25 cellular contexts compared by ENCODE assay signal in genomic region chr22:48474881-48475280, GRCh38.
"Had no signal": no experiment of that assay in that cellular context is flagged by ENCODE, and none has a peak within 500 bp of the region (broad histone marks: within the 10 kb centered on the region; RNA-seq: fewer than 3 reads in every experiment).

No MANE protein-coding gene starts in this region.

- H2AFZ ChIP-seq: parathyroid adenoma had no signal

- H3K27ac Mint-ChIP-seq: activated CD4-positive, alpha-beta memory T cell treated with anti-CD3 and anti-CD28 coated beads, Interleukin-2, amount 10 ng/mL, durations not matched to agents 7 days and 5 days; activated CD4-positive, alpha-beta T cell treated with anti-CD3 and anti-CD28 coated beads, Interleukin-2, amount 10 ng/mL, durations not matched to agents 24 days and 14 days; activated naive CD4-positive, alpha-beta T cell treated with anti-CD3 and anti-CD28 coated beads, Interleukin-2, amount 50 U/mL, for 24 hours; activated naive CD8-positive, alpha-beta T cell treated with anti-CD3 and anti-CD28 coated beads, Interleukin-2, amount 50 U/mL, for 24 hours; activated T-cell treated with anti-CD3 and anti-CD28 coated beads, Interleukin-2, amount 50 U/mL, for 24 hours; mesothelial cell of epicardium; naive B cell; nephron progenitor cell had no signal

- H3K4me3 ChIP-seq: breast epithelium, psoas muscle, smooth muscle cell, testis, transverse colon, uterus had no signal

- H3K27ac ChIP-seq: breast epithelium, parathyroid adenoma, psoas muscle, testis, transverse colon, uterus had no signal

- H3K9ac ChIP-seq: parathyroid adenoma had no signal

- H3K79me2 ChIP-seq: parathyroid adenoma had no signal

- H3K9me3 ChIP-seq: breast epithelium, psoas muscle, testis, transverse colon, uterus had no signal

- H3K4me2 ChIP-seq: smooth muscle cell had no signal

- H3K9me3 Mint-ChIP-seq: activated CD4-positive, alpha-beta memory T cell treated with anti-CD3 and anti-CD28 coated beads, Interleukin-2, amount 10 ng/mL, durations not matched to agents 7 days and 5 days; activated CD4-positive, alpha-beta T cell treated with anti-CD3 and anti-CD28 coated beads, Interleukin-2, amount 10 ng/mL, durations not matched to agents 24 days and 14 days; activated naive CD4-positive, alpha-beta T cell treated with anti-CD3 and anti-CD28 coated beads, Interleukin-2, amount 50 U/mL, for 24 hours; activated naive CD8-positive, alpha-beta T cell treated with anti-CD3 and anti-CD28 coated beads, Interleukin-2, amount 50 U/mL, for 24 hours; activated T-cell treated with anti-CD3 and anti-CD28 coated beads, Interleukin-2, amount 50 U/mL, for 24 hours; central memory CD8-positive, alpha-beta T cell had no signal

- H3K4me3 Mint-ChIP-seq: activated CD4-positive, alpha-beta memory T cell treated with anti-CD3 and anti-CD28 coated beads, Interleukin-2, amount 10 ng/mL, durations not matched to agents 7 days and 5 days; activated CD4-positive, alpha-beta T cell treated with anti-CD3 and anti-CD28 coated beads, Interleukin-2, amount 10 ng/mL, durations not matched to agents 24 days and 14 days; activated naive CD4-positive, alpha-beta T cell treated with anti-CD3 and anti-CD28 coated beads, Interleukin-2, amount 50 U/mL, for 24 hours; activated naive CD8-positive, alpha-beta T cell treated with anti-CD3 and anti-CD28 coated beads, Interleukin-2, amount 50 U/mL, for 24 hours; activated T-cell treated with anti-CD3 and anti-CD28 coated beads, Interleukin-2, amount 50 U/mL, for 24 hours; central memory CD8-positive, alpha-beta T cell; mesothelial cell of epicardium; naive B cell; nephron progenitor cell had no signal

- H3K4me1 Mint-ChIP-seq: activated CD4-positive, alpha-beta memory T cell treated with anti-CD3 and anti-CD28 coated beads, Interleukin-2, amount 10 ng/mL, durations not matched to agents 7 days and 5 days; activated CD4-positive, alpha-beta T cell treated with anti-CD3 and anti-CD28 coated beads, Interleukin-2, amount 10 ng/mL, durations not matched to agents 24 days and 14 days; activated naive CD4-positive, alpha-beta T cell treated with anti-CD3 and anti-CD28 coated beads, Interleukin-2, amount 50 U/mL, for 24 hours; activated naive CD8-positive, alpha-beta T cell treated with anti-CD3 and anti-CD28 coated beads, Interleukin-2, amount 50 U/mL, for 24 hours; central memory CD8-positive, alpha-beta T cell; mesothelial cell of epicardium; naive B cell had no signal

- H3K27me3 Mint-ChIP-seq: activated CD4-positive, alpha-beta memory T cell treated with anti-CD3 and anti-CD28 coated beads, Interleukin-2, amount 10 ng/mL, durations not matched to agents 7 days and 5 days; activated CD4-positive, alpha-beta T cell treated with anti-CD3 and anti-CD28 coated beads, Interleukin-2, amount 10 ng/mL, durations not matched to agents 24 days and 14 days had no signal

- H3K27me3 ChIP-seq: testis, uterus had no signal

- H3K36me3 Mint-ChIP-seq: activated naive CD4-positive, alpha-beta T cell treated with anti-CD3 and anti-CD28 coated beads, Interleukin-2, amount 50 U/mL, for 24 hours; mesothelial cell of epicardium had no signal

- FAIRE-seq: colon, frontal cortex had no signal

- DNase-seq: activated CD4-positive, alpha-beta memory T cell treated with anti-CD3 and anti-CD28 coated beads, Interleukin-2, amount 10 ng/mL, durations not matched to agents 7 days and 5 days; activated CD4-positive, alpha-beta T cell treated with anti-CD3 and anti-CD28 coated beads, Interleukin-2, amount 10 ng/mL, durations not matched to agents 24 days and 14 days; activated CD4-positive, CD25-positive, alpha-beta regulatory T cell treated with anti-CD3 and anti-CD28 coated beads, Interleukin-2, amount 50 U/mL, for 72 hours; activated naive CD8-positive, alpha-beta T cell treated with anti-CD3 and anti-CD28 coated beads, Interleukin-2, amount 50 U/mL, for 24 hours; activated T-cell treated with anti-CD3 and anti-CD28 coated beads, Interleukin-2, amount 50 U/mL, for 24 hours; amygdala; effector CD8-positive, alpha-beta T cell; left ventricle myocardium superior; mammary epithelial cell; naive B cell; nephron progenitor cell; psoas muscle; stimulated activated naive CD4-positive, alpha-beta T cell treated with Interleukin-2 at 50 U/mL for 16 hours; T-helper 2 cell; testis; transverse colon; uterus had no signal

- H3K36me3 ChIP-seq: breast epithelium, transverse colon, uterus had no signal

- H3K4me1 ChIP-seq: breast epithelium, parathyroid adenoma, psoas muscle, transverse colon, uterus had no signal
